ENCODE assay signal across 18 cellular contexts in genomic region chr2:133502678-133503077, GRCh38.
"Had no signal": no experiment of that assay in that cellular context is flagged by ENCODE, and none has a peak within 500 bp of the region (broad histone marks: within the 10 kb centered on the region; RNA-seq: fewer than 3 reads in every experiment).

No MANE protein-coding gene starts in this region.

- ATAC-seq: activated T-cell treated with anti-CD3 and anti-CD28 coated beads, Interleukin-2, amount 50 U/mL, for 4 hours; PC-3; T-cell had no signal

- DNase-seq: activated B cell treated with CpG ODN at 0.5 μM for 24 hours; activated CD4-positive, alpha-beta memory T cell treated with anti-CD3 and anti-CD28 coated beads for 36 hours; activated CD4-positive, alpha-beta T cell treated with anti-CD3 and anti-CD28 coated beads, Interleukin-2, amount 10 ng/mL, durations not matched to agents 7 days and 5 days; activated CD8-positive, alpha-beta memory T cell treated with anti-CD3 and anti-CD28 coated beads for 24 hours; activated effector memory CD4-positive, alpha-beta T cell treated with anti-CD3 and anti-CD28 coated beads, Interleukin-2, amount 50 U/mL, for 16 hours; activated naive CD4-positive, alpha-beta T cell treated with Interleukin-2 at 50 U/mL for 16 hours; activated T-cell treated with anti-CD3 and anti-CD28 coated beads, Interleukin-2, amount 50 U/mL, for 4 hours; Karpas-422; NCI-H1105 treated with DMSO at 0.1 percent for 48 hours; NCI-H1436 treated with DMSO at 0.1 percent for 48 hours; NCI-H187; NCI-H2081; NCI-H510A treated with DMSO at 0.1 percent for 48 hours; PC-3; SHP77; T-cell; T-helper 2 cell; T1000 had no signal
